Comparison of ENCODE assay signal across 8 cellular contexts in genomic region chr15:98160236-98160635, GRCh38.
DNase-seq lines count a peak whose midpoint lies in the region; ATAC-seq and TF ChIP-seq lines count a peak whose summit lies in the region.

No MANE protein-coding gene starts in this region.

- H3K4me3 ChIP-seq in prostate gland = no peak overlapping the region

- no peak overlapping the region for H3K27ac ChIP-seq in prostate gland

- H3K4me3 Mint-ChIP-seq in activated T-cell treated with anti-CD3 and anti-CD28 coated beads, Interleukin-2, amount 50 U/mL, for 4 hours = no peak overlapping the region

- no peaks in the 10 kb centered on the region for H3K36me3 ChIP-seq in prostate gland

- TF ChIP-seq POLR2A in prostate gland (IDR thresholded peaks at IDR 0.05) = no peak

- no peaks in the 10 kb centered on the region for H3K9me3 Mint-ChIP-seq in activated T-cell treated with anti-CD3 and anti-CD28 coated beads, Interleukin-2, amount 50 U/mL, for 4 hours

- ATAC-seq in GM19463 (IDR thresholded peaks at IDR 0.05; ENCODE audit: unreplicated experiment) (peak; percentile 98), HG03558 (IDR thresholded peaks at IDR 0.05; ENCODE audit: extremely low read depth, unreplicated experiment) (peak; percentile 87), left lobe of liver (no peak)
- peak; percentile 53 to 78 for ATAC-seq in activated T-cell treated with anti-CD3 and anti-CD28 coated beads, Interleukin-2, amount 50 U/mL, for 4 hours

- no peaks in the 10 kb centered on the region for H3K4me1 ChIP-seq in prostate gland (replicated peaks)

- intact Hi-C loops in prostate gland (cut with DNase I) = no loop called here

- DNase-seq in COR-L47 (lab: John Stamatoyannopoulos, UW) (peak; percentile 41), prostate gland (ENCODE audit: low spot score) (no peak), SW480 (ENCODE audit: low spot score) (no peak), left lobe of liver (ENCODE audit: low spot score) (no peak), SIG-M5 (lab: John Stamatoyannopoulos, UW) (no peak)
- no peak for DNase-seq in activated T-cell treated with anti-CD3 and anti-CD28 coated beads, Interleukin-2, amount 50 U/mL, for 4 hours

- H3K9me3 ChIP-seq in prostate gland = no peaks in the 10 kb centered on the region

- H3K27me3 Mint-ChIP-seq in activated T-cell treated with anti-CD3 and anti-CD28 coated beads, Interleukin-2, amount 50 U/mL, for 4 hours (ENCODE audit: low read depth) = no peaks in the 10 kb centered on the region

- peaks cover 9% of the 10 kb centered on the region for H3K4me1 Mint-ChIP-seq in activated T-cell treated with anti-CD3 and anti-CD28 coated beads, Interleukin-2, amount 50 U/mL, for 4 hours (ENCODE audit: low read depth)

- H3K36me3 Mint-ChIP-seq in activated T-cell treated with anti-CD3 and anti-CD28 coated beads, Interleukin-2, amount 50 U/mL, for 4 hours (ENCODE audit: insufficient read depth) = no peaks in the 10 kb centered on the region

- no peaks in the 10 kb centered on the region for H3K27me3 ChIP-seq in prostate gland (replicated peaks; ENCODE audit: insufficient read depth)

- no peak for TF ChIP-seq CTCF in prostate gland (IDR thresholded peaks at IDR 0.05)

- whole genome bisulfite sequencing in prostate gland = 48% methylated on average over 8 of the region's 8 CpGs
